Comparison of ENCODE assay signal across 12 cellular contexts in the genomic region with DNA sequence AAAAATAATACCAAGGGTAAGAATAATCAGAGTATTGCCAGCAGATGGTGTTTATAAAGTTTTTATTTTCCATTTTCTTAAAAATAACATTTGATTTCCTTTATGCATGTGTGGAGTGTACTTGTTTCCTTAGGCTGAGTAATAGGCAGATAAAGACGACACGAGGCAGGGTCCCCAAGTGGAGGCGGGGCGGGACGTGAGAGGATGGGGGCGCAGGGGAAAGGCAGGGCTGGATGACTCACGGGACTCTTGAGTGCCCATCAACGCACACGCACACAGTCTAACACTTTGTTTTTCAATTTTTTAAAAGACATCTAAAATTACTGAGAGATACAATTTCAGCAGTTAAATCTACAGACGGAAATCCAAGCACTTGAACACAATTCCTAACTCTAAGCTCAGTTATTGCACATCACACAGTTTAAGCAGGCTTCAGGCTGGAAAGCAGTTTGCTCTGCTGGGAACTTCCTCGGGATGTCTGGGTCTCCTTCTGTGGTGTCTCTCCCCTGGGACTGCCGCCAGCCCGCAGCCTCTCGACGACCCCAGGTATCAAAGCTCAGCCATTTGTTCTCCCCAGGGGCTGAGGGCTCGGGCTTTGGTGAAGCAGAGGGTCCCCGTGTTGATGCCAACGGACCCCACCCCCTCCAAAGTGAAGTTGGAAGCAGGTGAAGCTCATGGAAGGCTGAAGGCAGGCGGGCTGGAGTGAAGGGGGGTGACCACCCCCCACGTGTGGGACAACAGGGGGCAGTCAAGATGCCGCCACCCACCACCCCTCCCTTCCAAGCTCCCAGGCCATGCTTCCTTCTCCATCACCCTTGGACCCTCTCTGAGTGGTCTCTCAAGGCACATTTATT. TPM values are rescaled to one million over a fixed set of nuclear protein-coding genes. Genes with fewer than 3 reads are reported as not detected.
DNase-seq lines count a peak whose midpoint lies in the region; ATAC-seq and TF ChIP-seq lines count a peak whose summit lies in the region.
"Had no signal": no experiment of that assay in that cellular context is flagged by ENCODE, and none has a peak within 500 bp of the region (broad histone marks: within the 10 kb centered on the region; RNA-seq: fewer than 3 reads in every experiment).

No MANE protein-coding gene starts in this region.

- H3K4me1 Mint-ChIP-seq in activated T-cell treated with anti-CD3 and anti-CD28 coated beads, Interleukin-2, amount 50 U/mL, for 4 hours (ENCODE audit: low read depth): peaks cover 20% of the 10 kb centered on the region

- TF ChIP-seq CTCF in upper lobe of left lung (IDR thresholded peaks at IDR 0.05): no peak

- H3K4me3 ChIP-seq in upper lobe of left lung: no peak overlapping the region
- H3K4me3 ChIP-seq: GM23248, PC-9 had no signal

- H3K9me3 Mint-ChIP-seq in activated T-cell treated with anti-CD3 and anti-CD28 coated beads, Interleukin-2, amount 50 U/mL, for 4 hours: no peaks in the 10 kb centered on the region

- no peaks in the 10 kb centered on the region for H3K27me3 Mint-ChIP-seq in activated T-cell treated with anti-CD3 and anti-CD28 coated beads, Interleukin-2, amount 50 U/mL, for 4 hours (ENCODE audit: low read depth)

- peak; percentile 44 for DNase-seq in stimulated activated CD4-positive, alpha-beta T cell treated with anti-CD3 and anti-CD28 coated beads, Interleukin-15, amount 100 ng/mL, for 24 hours
- no peak for DNase-seq in stimulated activated CD4-positive, alpha-beta T cell treated with anti-CD3 and anti-CD28 coated beads, Interleukin-2, amount 100 ng/mL, for 24 hours
- peak; percentile 60 for DNase-seq in activated T-cell treated with anti-CD3 and anti-CD28 coated beads, Interleukin-2, amount 50 U/mL, for 4 hours
- DNase-seq in fibroblast of peridontal ligament (ENCODE audit: extremely low read depth) (peak; percentile 14), upper lobe of left lung (no peak), iPS-NIHi11 (ENCODE audit: low spot score) (no peak)
- peak; percentile 64 for DNase-seq in stimulated activated naive CD8-positive, alpha-beta T cell treated with anti-CD3 and anti-CD28 coated beads, Interleukin-15, Interleukin-2, amounts not matched to agents 100 U/mL and 50 U/mL, for 24 hours
- DNase-seq: GM23248, NCI-H1694, PC-9, T1000 had no signal

- H3K4me1 ChIP-seq in upper lobe of left lung: no peaks in the 10 kb centered on the region

- no peak for TF ChIP-seq POLR2A in upper lobe of left lung (IDR thresholded peaks at IDR 0.05)

- H3K36me3 Mint-ChIP-seq in activated T-cell treated with anti-CD3 and anti-CD28 coated beads, Interleukin-2, amount 50 U/mL, for 4 hours (ENCODE audit: insufficient read depth): peaks cover 3% of the 10 kb centered on the region

- H3K36me3 ChIP-seq in upper lobe of left lung: peaks cover 0 to 10% (median 4%) of the 10 kb centered on the region in 4 donors

- WGBS in upper lobe of left lung, 2 donors: 57 to 64% methylated on average over 14 to 21 of the region's 21 CpGs

- TF ChIP-seq EP300 in upper lobe of left lung (IDR thresholded peaks at IDR 0.05): no peak

- H3K4me3 Mint-ChIP-seq in activated T-cell treated with anti-CD3 and anti-CD28 coated beads, Interleukin-2, amount 50 U/mL, for 4 hours: no peak overlapping the region

- no peaks in the 10 kb centered on the region for H3K9me3 ChIP-seq in upper lobe of left lung

- peak; percentile 62 to 73 for ATAC-seq in activated T-cell treated with anti-CD3 and anti-CD28 coated beads, Interleukin-2, amount 50 U/mL, for 4 hours
- ATAC-seq in stimulated activated naive CD8-positive, alpha-beta T cell treated with anti-CD3 and anti-CD28 coated beads, Interleukin-15, Interleukin-2, amounts not matched to agents 100 U/mL and 50 U/mL, for 24 hours: peak; percentile 65
- no peak for ATAC-seq in upper lobe of left lung (ENCODE audit: low FRiP score in 2 of 2)
- ATAC-seq in GM21367 (IDR thresholded peaks at IDR 0.05; ENCODE audit: unreplicated experiment): no peak

- no peak overlapping the region for H3K27ac ChIP-seq in upper lobe of left lung
- H3K27ac ChIP-seq: GM23248, PC-9 had no signal

- H3K27me3 ChIP-seq in upper lobe of left lung: no peaks in the 10 kb centered on the region

RNA-seq across cellular contexts. Expression of a gene that starts 29.1 kb away (rescaled TPM):
- total RNA-seq in activated T-cell treated with anti-CD3 and anti-CD28 coated beads, Interleukin-2, amount 50 U/mL, for 4 hours: 10 to 100 TPM; 74.7 to 85.7 (median 83.2) TPM
- total RNA-seq in upper lobe of left lung: 100 to 1,000 TPM in 5 of 6 donors, 10 to 100 TPM in 1; 62.9 to 532 (median 159) TPM
- total RNA-seq: GM23248 had no signal

Comparison
In these comparisons a context has a peak if more than half of its experiments do, and no peak if none do; other contexts are left out.
1. DNase-seq: peak in stimulated activated CD4-positive, alpha-beta T cell treated with anti-CD3 and anti-CD28 coated beads, Interleukin-15, amount 100 ng/mL, for 24 hours (single experiment), activated T-cell treated with anti-CD3 and anti-CD28 coated beads, Interleukin-2, amount 50 U/mL, for 4 hours (single experiment), fibroblast of peridontal ligament (single experiment) and stimulated activated naive CD8-positive, alpha-beta T cell treated with anti-CD3 and anti-CD28 coated beads, Interleukin-15, Interleukin-2, amounts not matched to agents 100 U/mL and 50 U/mL, for 24 hours (single experiment); none in stimulated activated CD4-positive, alpha-beta T cell treated with anti-CD3 and anti-CD28 coated beads, Interleukin-2, amount 100 ng/mL, for 24 hours (0 of 2), upper lobe of left lung (0 of 2) and iPS-NIHi11 (single experiment).
2. ATAC-seq: peak in activated T-cell treated with anti-CD3 and anti-CD28 coated beads, Interleukin-2, amount 50 U/mL, for 4 hours (2 of 2) and stimulated activated naive CD8-positive, alpha-beta T cell treated with anti-CD3 and anti-CD28 coated beads, Interleukin-15, Interleukin-2, amounts not matched to agents 100 U/mL and 50 U/mL, for 24 hours (single experiment); none in upper lobe of left lung (0 of 2) and GM21367 (single experiment).